1 cellular context compared by ENCODE assay signal in the genomic region with DNA sequence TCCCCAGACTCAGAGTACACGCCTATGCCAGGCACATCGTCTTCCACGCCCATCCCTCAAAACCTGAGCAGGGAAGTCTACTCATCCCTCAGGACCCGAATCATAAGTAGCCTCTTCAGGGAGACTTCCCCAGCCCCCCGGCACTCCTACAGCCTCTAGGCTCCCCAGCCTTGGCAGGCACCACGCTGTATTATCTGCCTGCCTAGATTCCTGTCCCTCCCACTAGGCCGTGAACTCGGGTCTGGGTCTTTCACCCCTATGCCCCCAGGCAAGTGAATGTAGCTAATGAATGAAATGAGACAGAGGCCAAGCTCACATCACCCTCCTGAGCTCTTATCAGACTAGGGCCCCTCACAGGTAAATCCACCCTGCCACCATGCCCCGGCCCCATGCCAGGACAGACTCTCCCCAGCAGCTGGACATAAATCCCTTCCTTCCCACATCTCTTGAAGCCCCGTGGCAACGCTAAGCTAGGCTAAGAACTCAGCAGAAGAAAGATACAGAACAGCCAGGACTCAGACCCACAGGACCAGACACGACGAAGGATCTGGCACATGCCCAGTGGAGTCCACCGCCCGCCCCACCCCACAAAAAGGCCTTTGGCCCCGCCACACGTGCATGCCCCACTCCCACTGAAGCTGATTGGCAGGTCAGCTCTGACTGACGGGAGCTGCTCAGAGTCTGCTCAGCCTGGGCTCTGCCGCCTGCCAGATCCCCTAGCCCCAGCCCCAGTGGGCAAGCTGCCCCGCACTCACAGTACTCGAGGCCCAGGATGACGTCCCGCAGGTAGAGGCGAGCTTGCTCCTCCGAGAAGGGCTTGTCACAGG.
TF ChIP-seq lines count a peak whose summit lies in the region.

No MANE protein-coding gene starts in this region.

TF ChIP-seq in GM23338, 12 proteins besides CTCF, POLR2A, EP300 and RAD21 (continued from another document):
- TF ChIP-seq, protein P1, sequence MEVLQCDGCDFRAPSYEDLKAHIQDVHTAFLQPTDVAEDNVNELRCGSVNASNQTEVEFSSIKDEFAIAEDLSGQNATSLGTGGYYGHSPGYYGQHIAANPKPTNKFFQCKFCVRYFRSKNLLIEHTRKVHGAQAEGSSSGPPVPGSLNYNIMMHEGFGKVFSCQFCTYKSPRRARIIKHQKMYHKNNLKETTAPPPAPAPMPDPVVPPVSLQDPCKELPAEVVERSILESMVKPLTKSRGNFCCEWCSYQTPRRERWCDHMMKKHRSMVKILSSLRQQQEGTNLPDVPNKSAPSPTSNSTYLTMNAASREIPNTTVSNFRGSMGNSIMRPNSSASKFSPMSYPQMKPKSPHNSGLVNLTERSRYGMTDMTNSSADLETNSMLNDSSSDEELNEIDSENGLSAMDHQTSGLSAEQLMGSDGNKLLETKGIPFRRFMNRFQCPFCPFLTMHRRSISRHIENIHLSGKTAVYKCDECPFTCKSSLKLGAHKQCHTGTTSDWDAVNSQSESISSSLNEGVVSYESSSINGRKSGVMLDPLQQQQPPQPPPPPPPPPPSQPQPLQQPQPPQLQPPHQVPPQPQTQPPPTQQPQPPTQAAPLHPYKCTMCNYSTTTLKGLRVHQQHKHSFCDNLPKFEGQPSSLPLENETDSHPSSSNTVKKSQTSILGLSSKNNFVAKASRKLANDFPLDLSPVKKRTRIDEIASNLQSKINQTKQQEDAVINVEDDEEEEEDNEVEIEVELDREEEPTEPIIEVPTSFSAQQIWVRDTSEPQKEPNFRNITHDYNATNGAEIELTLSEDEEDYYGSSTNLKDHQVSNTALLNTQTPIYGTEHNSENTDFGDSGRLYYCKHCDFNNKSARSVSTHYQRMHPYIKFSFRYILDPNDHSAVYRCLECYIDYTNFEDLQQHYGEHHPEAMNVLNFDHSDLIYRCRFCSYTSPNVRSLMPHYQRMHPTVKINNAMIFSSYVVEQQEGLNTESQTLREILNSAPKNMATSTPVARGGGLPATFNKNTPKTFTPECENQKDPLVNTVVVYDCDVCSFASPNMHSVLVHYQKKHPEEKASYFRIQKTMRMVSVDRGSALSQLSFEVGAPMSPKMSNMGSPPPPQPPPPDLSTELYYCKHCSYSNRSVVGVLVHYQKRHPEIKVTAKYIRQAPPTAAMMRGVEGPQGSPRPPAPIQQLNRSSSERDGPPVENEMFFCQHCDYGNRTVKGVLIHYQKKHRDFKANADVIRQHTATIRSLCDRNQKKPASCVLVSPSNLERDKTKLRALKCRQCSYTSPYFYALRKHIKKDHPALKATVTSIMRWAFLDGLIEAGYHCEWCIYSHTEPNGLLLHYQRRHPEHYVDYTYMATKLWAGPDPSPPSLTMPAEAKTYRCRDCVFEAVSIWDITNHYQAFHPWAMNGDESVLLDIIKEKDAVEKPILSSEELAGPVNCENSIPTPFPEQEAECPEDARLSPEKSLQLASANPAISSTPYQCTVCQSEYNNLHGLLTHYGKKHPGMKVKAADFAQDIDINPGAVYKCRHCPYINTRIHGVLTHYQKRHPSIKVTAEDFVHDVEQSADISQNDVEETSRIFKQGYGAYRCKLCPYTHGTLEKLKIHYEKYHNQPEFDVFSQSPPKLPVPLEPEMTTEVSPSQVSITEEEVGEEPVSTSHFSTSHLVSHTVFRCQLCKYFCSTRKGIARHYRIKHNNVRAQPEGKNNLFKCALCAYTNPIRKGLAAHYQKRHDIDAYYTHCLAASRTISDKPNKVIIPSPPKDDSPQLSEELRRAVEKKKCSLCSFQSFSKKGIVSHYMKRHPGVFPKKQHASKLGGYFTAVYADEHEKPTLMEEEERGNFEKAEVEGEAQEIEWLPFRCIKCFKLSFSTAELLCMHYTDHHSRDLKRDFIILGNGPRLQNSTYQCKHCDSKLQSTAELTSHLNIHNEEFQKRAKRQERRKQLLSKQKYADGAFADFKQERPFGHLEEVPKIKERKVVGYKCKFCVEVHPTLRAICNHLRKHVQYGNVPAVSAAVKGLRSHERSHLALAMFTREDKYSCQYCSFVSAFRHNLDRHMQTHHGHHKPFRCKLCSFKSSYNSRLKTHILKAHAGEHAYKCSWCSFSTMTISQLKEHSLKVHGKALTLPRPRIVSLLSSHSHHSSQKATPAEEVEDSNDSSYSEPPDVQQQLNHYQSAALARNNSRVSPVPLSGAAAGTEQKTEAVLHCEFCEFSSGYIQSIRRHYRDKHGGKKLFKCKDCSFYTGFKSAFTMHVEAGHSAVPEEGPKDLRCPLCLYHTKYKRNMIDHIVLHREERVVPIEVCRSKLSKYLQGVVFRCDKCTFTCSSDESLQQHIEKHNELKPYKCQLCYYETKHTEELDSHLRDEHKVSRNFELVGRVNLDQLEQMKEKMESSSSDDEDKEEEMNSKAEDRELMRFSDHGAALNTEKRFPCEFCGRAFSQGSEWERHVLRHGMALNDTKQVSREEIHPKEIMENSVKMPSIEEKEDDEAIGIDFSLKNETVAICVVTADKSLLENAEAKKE (CRISPR knock-in tag; IDR thresholded peaks at IDR 0.05), result no peak
- TF ChIP-seq ETS1 (IDR thresholded peaks at IDR 0.05), result no peak
- no peak for TF ChIP-seq CREB1 (CRISPR knock-in tag; IDR thresholded peaks at IDR 0.05; ENCODE audit: low read depth)
- TF ChIP-seq, protein P2, sequence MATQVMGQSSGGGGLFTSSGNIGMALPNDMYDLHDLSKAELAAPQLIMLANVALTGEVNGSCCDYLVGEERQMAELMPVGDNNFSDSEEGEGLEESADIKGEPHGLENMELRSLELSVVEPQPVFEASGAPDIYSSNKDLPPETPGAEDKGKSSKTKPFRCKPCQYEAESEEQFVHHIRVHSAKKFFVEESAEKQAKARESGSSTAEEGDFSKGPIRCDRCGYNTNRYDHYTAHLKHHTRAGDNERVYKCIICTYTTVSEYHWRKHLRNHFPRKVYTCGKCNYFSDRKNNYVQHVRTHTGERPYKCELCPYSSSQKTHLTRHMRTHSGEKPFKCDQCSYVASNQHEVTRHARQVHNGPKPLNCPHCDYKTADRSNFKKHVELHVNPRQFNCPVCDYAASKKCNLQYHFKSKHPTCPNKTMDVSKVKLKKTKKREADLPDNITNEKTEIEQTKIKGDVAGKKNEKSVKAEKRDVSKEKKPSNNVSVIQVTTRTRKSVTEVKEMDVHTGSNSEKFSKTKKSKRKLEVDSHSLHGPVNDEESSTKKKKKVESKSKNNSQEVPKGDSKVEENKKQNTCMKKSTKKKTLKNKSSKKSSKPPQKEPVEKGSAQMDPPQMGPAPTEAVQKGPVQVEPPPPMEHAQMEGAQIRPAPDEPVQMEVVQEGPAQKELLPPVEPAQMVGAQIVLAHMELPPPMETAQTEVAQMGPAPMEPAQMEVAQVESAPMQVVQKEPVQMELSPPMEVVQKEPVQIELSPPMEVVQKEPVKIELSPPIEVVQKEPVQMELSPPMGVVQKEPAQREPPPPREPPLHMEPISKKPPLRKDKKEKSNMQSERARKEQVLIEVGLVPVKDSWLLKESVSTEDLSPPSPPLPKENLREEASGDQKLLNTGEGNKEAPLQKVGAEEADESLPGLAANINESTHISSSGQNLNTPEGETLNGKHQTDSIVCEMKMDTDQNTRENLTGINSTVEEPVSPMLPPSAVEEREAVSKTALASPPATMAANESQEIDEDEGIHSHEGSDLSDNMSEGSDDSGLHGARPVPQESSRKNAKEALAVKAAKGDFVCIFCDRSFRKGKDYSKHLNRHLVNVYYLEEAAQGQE (IDR thresholded peaks at IDR 0.05; ENCODE audit: unreplicated experiment), result no peak
- TF ChIP-seq STAT1 (IDR thresholded peaks at IDR 0.05; ENCODE audit: unreplicated experiment), result no peak
- no peak for TF ChIP-seq EZH2phosphoT487 (IDR thresholded peaks at IDR 0.05; ENCODE audit: unreplicated experiment)
